Comparison of ENCODE assay signal across 24 cellular contexts in genomic region chr4:133263082-133263481, GRCh38.
"Had no signal": no experiment of that assay in that cellular context is flagged by ENCODE, and none has a peak within 500 bp of the region (broad histone marks: within the 10 kb centered on the region; RNA-seq: fewer than 3 reads in every experiment).

No MANE protein-coding gene starts in this region.

- H3K27ac ChIP-seq: brain microvascular endothelial cell, cardiac muscle cell, Peyer's patch, RWPE1 had no signal

- H3K4me3 ChIP-seq: cardiac muscle cell, MG63, Peyer's patch had no signal

- H3K36me3 ChIP-seq: brain microvascular endothelial cell, cardiac muscle cell, MG63, Peyer's patch had no signal

- DNase-seq: activated CD4-positive, alpha-beta memory T cell treated with anti-CD3 and anti-CD28 coated beads for 36 hours; activated CD4-positive, alpha-beta T cell treated with anti-CD3 and anti-CD28 coated beads, Interleukin-2, amount 10 ng/mL, durations not matched to agents 7 days and 5 days; activated CD4-positive, CD25-positive, alpha-beta regulatory T cell; activated CD8-positive, alpha-beta memory T cell treated with anti-CD3 and anti-CD28 coated beads for 24 hours; activated effector memory CD4-positive, alpha-beta T cell treated with anti-CD3 and anti-CD28 coated beads, Interleukin-2, amount 50 U/mL, for 16 hours; activated naive CD4-positive, alpha-beta T cell treated with Interleukin-2 at 50 U/mL for 16 hours; activated T-cell treated with anti-CD3 and anti-CD28 coated beads, Interleukin-2, amount 50 U/mL, for 4 hours; amygdala; brain microvascular endothelial cell; cerebellar nuclear complex; MG63; NCI-H1105; NCI-H1436; NCI-H1694 treated with DMSO at 0.1 percent for 48 hours; NCI-H2029 treated with DMSO at 0.1 percent for 48 hours; NCI-H345; NCI-H510A; NCI-H526 treated with DMSO at 0.1 percent for 48 hours; Peyer's patch; Right ventricle myocardium superior; T-helper 17 cell; T-helper 9 cell had no signal

- ATAC-seq: activated T-cell treated with anti-CD3 and anti-CD28 coated beads, Interleukin-2, amount 50 U/mL, for 4 hours; T-helper 17 cell had no signal

- H3K27me3 ChIP-seq: brain microvascular endothelial cell, cardiac muscle cell, MG63, Peyer's patch had no signal

- H3K4me1 ChIP-seq: Peyer's patch had no signal

- H3K9me3 ChIP-seq: MG63, Peyer's patch had no signal
